Comparison of ENCODE assay signal across 1 cellular context in genomic region chr3:53126646-53127045, GRCh38.
TF ChIP-seq lines count a peak whose summit lies in the region.

No MANE protein-coding gene starts in this region.

TF ChIP-seq in endothelial cell of umbilical vein, 7 proteins besides CTCF, POLR2A, EP300 and RAD21:
- TF ChIP-seq MAX (IDR thresholded peaks at IDR 0.05; ENCODE audit: insufficient read depth, insufficient read length) (no peak), MYC (IDR thresholded peaks at IDR 0.05; ENCODE audit: low read depth, low read length) (no peak), JUN (IDR thresholded peaks at IDR 0.05; ENCODE audit: borderline replicate concordance, insufficient read depth, insufficient read length, low read depth) (no peak), FOS (IDR thresholded peaks at IDR 0.05; ENCODE audit: borderline replicate concordance, insufficient read depth, low read length) (no peak), EZH2 (IDR thresholded peaks at IDR 0.05; ENCODE audit: borderline replicate concordance, low read depth, low read length, severe bottlenecking) (no peak), POLR2AphosphoS5 (IDR thresholded peaks at IDR 0.05; ENCODE audit: insufficient read depth, low read depth, low read length) (no peak), GATA2 (IDR thresholded peaks at IDR 0.05; ENCODE audit: insufficient read depth, insufficient read length, low read depth, low read length) (no peak)
